Comparison of ENCODE assay signal across 15 cellular contexts in the genomic region with DNA sequence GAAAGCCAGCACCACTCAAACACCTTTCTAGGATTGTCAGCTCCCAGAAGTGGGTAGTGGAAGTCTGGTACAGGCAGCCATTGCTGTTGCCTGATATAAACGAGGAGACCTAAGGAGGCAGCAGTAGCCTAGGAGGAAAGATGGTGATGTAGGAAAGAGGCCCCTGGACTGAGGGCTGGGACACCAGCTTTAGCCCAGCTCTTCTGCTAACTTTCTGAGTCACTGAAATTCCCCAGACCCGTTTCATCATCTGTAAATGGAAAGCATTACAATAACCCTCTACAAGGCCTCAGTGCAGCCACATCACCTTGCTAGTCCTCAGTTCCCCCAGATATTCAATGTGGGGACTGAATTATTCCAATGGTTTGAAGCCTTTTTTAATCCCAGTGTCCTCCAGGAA.
DNase-seq lines count a peak whose midpoint lies in the region; ATAC-seq, FAIRE-seq and TF ChIP-seq lines count a peak whose summit lies in the region.
"Had no signal": no experiment of that assay in that cellular context is flagged by ENCODE, and none has a peak within 500 bp of the region (broad histone marks: within the 10 kb centered on the region; RNA-seq: fewer than 3 reads in every experiment).

No MANE protein-coding gene starts in this region.

- DNase-seq in activated naive CD4-positive, alpha-beta T cell treated with anti-CD3 and anti-CD28 coated beads, Interleukin-2, amount 50 U/mL, for 72 hours (ENCODE audit: low spot score in 2 of 2), result no peak
- no peak for DNase-seq in activated naive CD4-positive, alpha-beta T cell treated with Interleukin-2 at 50 U/mL for 16 hours
- peak; percentile 32 for DNase-seq in M059J (ENCODE audit: low read depth)
- peak; percentile 57 for DNase-seq in fibroblast of the aortic adventitia (ENCODE audit: low read depth)
- DNase-seq in urothelium cell line (ENCODE audit: low spot score), result peak; percentile 23
- no peak for DNase-seq in central memory CD4-positive, alpha-beta T cell
- no peak for DNase-seq in stimulated activated CD4-positive, alpha-beta T cell treated with anti-CD3 and anti-CD28 coated beads, Interleukin-12 subunit alpha, Interleukin-12 subunit beta, amount 100 ng/mL, for 4 hours
- DNase-seq: activated naive CD4-positive, alpha-beta T cell treated with anti-CD3 and anti-CD28 coated beads, Interleukin-2, amount 50 U/mL, for 16 hours; cerebellar nuclear complex; Karpas-422; NCI-H1694 treated with DMSO at 0.1 percent for 48 hours; T-helper 9 cell had no signal

- H3K36me3 Mint-ChIP-seq in activated naive CD4-positive, alpha-beta T cell treated with anti-CD3 and anti-CD28 coated beads, Interleukin-2, amount 50 U/mL, for 72 hours, result peaks cover 0 to 4% of the 10 kb centered on the region in 2 donors

- no peak for TF ChIP-seq CTCF in fibroblast of the aortic adventitia (IDR thresholded peaks at IDR 0.05; ENCODE audit: insufficient read depth, low read length)

- ATAC-seq in activated naive CD4-positive, alpha-beta T cell treated with anti-CD3 and anti-CD28 coated beads, Interleukin-2, amount 50 U/mL, for 72 hours, result peak; percentile 64 to 72
- no peak for ATAC-seq in GM21423 (IDR thresholded peaks at IDR 0.05; ENCODE audit: unreplicated experiment)
- ATAC-seq: Right ventricle myocardium inferior had no signal

- peak overlapping the region in 1 of 2 donors; percentile 26 for H3K27ac Mint-ChIP-seq in activated naive CD4-positive, alpha-beta T cell treated with anti-CD3 and anti-CD28 coated beads, Interleukin-2, amount 50 U/mL, for 72 hours

- no peak for FAIRE-seq in urothelium cell line (lab: Jason Lieb, UNC)

- peaks cover 3 to 7% of the 10 kb centered on the region in 2 donors for H3K9me3 Mint-ChIP-seq in activated naive CD4-positive, alpha-beta T cell treated with anti-CD3 and anti-CD28 coated beads, Interleukin-2, amount 50 U/mL, for 72 hours

- H3K4me3 ChIP-seq in fibroblast of the aortic adventitia (ENCODE audit: low read depth, low read length), result no peak overlapping the region
- H3K4me3 ChIP-seq: smooth muscle cell had no signal

Comparison
In these comparisons a context has a peak if more than half of its experiments do, and no peak if none do; other contexts are left out.
1. DNase-seq: peak in M059J (single experiment), fibroblast of the aortic adventitia (single experiment) and urothelium cell line (single experiment); none in activated naive CD4-positive, alpha-beta T cell treated with anti-CD3 and anti-CD28 coated beads, Interleukin-2, amount 50 U/mL, for 72 hours (0 of 2), activated naive CD4-positive, alpha-beta T cell treated with Interleukin-2 at 50 U/mL for 16 hours (single experiment), central memory CD4-positive, alpha-beta T cell (single experiment) and stimulated activated CD4-positive, alpha-beta T cell treated with anti-CD3 and anti-CD28 coated beads, Interleukin-12 subunit alpha, Interleukin-12 subunit beta, amount 100 ng/mL, for 4 hours (single experiment).